ENCODE assay signal across 9 cellular contexts in genomic region chr11:44305643-44306468, GRCh38. TPM values are rescaled to one million over a fixed set of nuclear protein-coding genes. Genes with fewer than 3 reads are reported as not detected.
DNase-seq lines count a peak whose midpoint lies in the region; ATAC-seq and TF ChIP-seq lines count a peak whose summit lies in the region.
"Had no signal": no experiment of that assay in that cellular context is flagged by ENCODE, and none has a peak within 500 bp of the region (broad histone marks: within the 10 kb centered on the region; RNA-seq: fewer than 3 reads in every experiment).

No MANE protein-coding gene starts in this region.

- H3K4me1 ChIP-seq in esophagus muscularis mucosa: peaks cover 38 to 57% (median 49%) of the 10 kb centered on the region in 4 donors
- peaks cover 17% of the 10 kb centered on the region for H3K4me1 ChIP-seq in SJCRH30

- H3K27ac Mint-ChIP-seq in Calu3 (ENCODE audit: unreplicated experiment): no peak overlapping the region

- H3K4me1 Mint-ChIP-seq in Calu3 (ENCODE audit: low read depth, unreplicated experiment): peaks cover 10% of the 10 kb centered on the region

- H3K4me3 Mint-ChIP-seq in Calu3 (ENCODE audit: low read depth, unreplicated experiment): peak overlapping the region; percentile 72

- no TSS peak for BruUV-seq in Calu3 (replicated peaks; lab: Mats Ljungman, UMichigan)

- 33% methylated on average over 44 of the region's 58 CpGs for WGBS in esophagus muscularis mucosa

- H3K36me3 Mint-ChIP-seq in Calu3 (ENCODE audit: insufficient read depth, unreplicated experiment): peaks cover 8% of the 10 kb centered on the region

- H3K9ac ChIP-seq in SK-N-MC (ENCODE audit: insufficient read length): peak overlapping the region; percentile 93

- DNase-seq in Calu3 (peak; percentile 27), SK-N-MC (ENCODE audit: low read depth, low spot score) (no peak), esophagus muscularis mucosa (ENCODE audit: extremely low spot score) (no peak), retina (peak; percentile 76), SJCRH30 (no peak), A172 (ENCODE audit: low spot score) (no peak)

- no peaks in the 10 kb centered on the region for H3K9me3 Mint-ChIP-seq in Calu3 (ENCODE audit: low read depth, unreplicated experiment)

- peaks cover 36% of the 10 kb centered on the region for H3K36me3 ChIP-seq in SK-N-MC (ENCODE audit: insufficient read depth, low read length)
- no peaks in the 10 kb centered on the region for H3K36me3 ChIP-seq in esophagus muscularis mucosa
- no peaks in the 10 kb centered on the region for H3K36me3 ChIP-seq in SJCRH30

- H3K27ac ChIP-seq in SK-N-MC: peak overlapping the region; percentile 89
- no peak overlapping the region for H3K27ac ChIP-seq in esophagus muscularis mucosa (replicated peaks in 1 of 4)
- no peak overlapping the region for H3K27ac ChIP-seq in SJCRH30
- H3K27ac ChIP-seq: epithelial cell of prostate had no signal

- H3K9me3 ChIP-seq in SK-N-MC (ENCODE audit: low read depth, low read length): no peaks in the 10 kb centered on the region
- H3K9me3 ChIP-seq in esophagus muscularis mucosa: no peaks in the 10 kb centered on the region
- H3K9me3 ChIP-seq in SJCRH30 (replicated peaks): no peaks in the 10 kb centered on the region

- CTCF ChIA-PET in Calu3 (lab: Charles Lee): no interaction called here

- no peak for TF ChIP-seq EP300 in esophagus muscularis mucosa (IDR thresholded peaks at IDR 0.05)

- H3K4me3 ChIP-seq in SK-N-MC: peak overlapping the region; percentile 99
- peak overlapping the region; percentile 50 to 64 (median 58) for H3K4me3 ChIP-seq in esophagus muscularis mucosa
- no peak overlapping the region for H3K4me3 ChIP-seq in SJCRH30

- TF ChIP-seq POLR2A in esophagus muscularis mucosa (IDR thresholded peaks at IDR 0.05; ENCODE audit: low read depth): no peak

- ATAC-seq in GM19023 (IDR thresholded peaks at IDR 0.05; ENCODE audit: unreplicated experiment) (no peak), HG02571 (IDR thresholded peaks at IDR 0.05; ENCODE audit: unreplicated experiment) (no peak)

- intact Hi-C loops in Calu3 (cut with micrococcal nuclease; ENCODE audit: unreplicated experiment): no loop called here
- intact Hi-C loops in esophagus muscularis mucosa (cut with DNase I): no loop called here

- peaks cover 89% of the 10 kb centered on the region for H3K27me3 Mint-ChIP-seq in Calu3 (ENCODE audit: unreplicated experiment)

- H3K27me3 ChIP-seq in esophagus muscularis mucosa: peaks cover 0 to 99% (median 63%) of the 10 kb centered on the region in 4 donors
- H3K27me3 ChIP-seq in SJCRH30: no peaks in the 10 kb centered on the region

- no peak for TF ChIP-seq CTCF in Calu3 (IDR thresholded peaks at IDR 0.05; ENCODE audit: unreplicated experiment)
- TF ChIP-seq CTCF in esophagus muscularis mucosa (IDR thresholded peaks at IDR 0.05): no peak

RNA-seq across cellular contexts. Expression of gene ALX4, which starts 4.1 kb away (rescaled TPM):
- total RNA-seq in Calu3 (2022) (not detected in 2 replicates), esophagus muscularis mucosa (under 1 TPM; under 0.01 to 0.52 (median 0.06) TPM)
- 1.1 and 1.4 TPM in 2 replicates for total RNA-seq in SJCRH30 (2014; rRNA removed; shearing (Covaris generic))
- total RNA-seq in A172 (2014; rRNA removed; shearing (Covaris generic)): 3.8 and 3.9 TPM in 2 replicates

Comparison
In these comparisons a context has a peak if more than half of its experiments do, and no peak if none do; other contexts are left out.
1. DNase-seq: peak in Calu3 (single experiment) and retina (single experiment); none in SK-N-MC (single experiment), esophagus muscularis mucosa (single experiment), SJCRH30 (0 of 2) and A172 (single experiment).